Comparison of ENCODE assay signal across 9 cellular contexts in genomic region chr1:26838474-26839338, GRCh38. TPM values are rescaled to one million over a fixed set of nuclear protein-coding genes. Genes with fewer than 3 reads are reported as not detected.
DNase-seq lines count a peak whose midpoint lies in the region; ATAC-seq, FAIRE-seq and TF ChIP-seq lines count a peak whose summit lies in the region.
"Had no signal": no experiment of that assay in that cellular context is flagged by ENCODE, and none has a peak within 500 bp of the region (broad histone marks: within the 10 kb centered on the region; RNA-seq: fewer than 3 reads in every experiment).

No MANE protein-coding gene starts in this region.

- POLR2A ChIA-PET in GM10248 (lab: Yijun Ruan, JAX): interaction anchor here (0.5 to 1.2 kb wide), 5 partner anchors 9 to 522 kb away, joined by 3 to 10 read pairs (median 3); partner anchors contain the start of gene GPATCH3

- H3K36me3 ChIP-seq in MM.1S (replicated peaks; ENCODE audit: insufficient read depth, low read length): no peaks in the 10 kb centered on the region

- no peaks in the 10 kb centered on the region for H4K20me1 ChIP-seq in MM.1S (ENCODE audit: insufficient read depth, low read length)

- no peak for FAIRE-seq in D721Med (lab: Jason Lieb, UNC)

- peak; percentile 91 for ATAC-seq in GM21423 (IDR thresholded peaks at IDR 0.05; ENCODE audit: unreplicated experiment)
- peak; percentile 85 for ATAC-seq in stimulated activated naive CD8-positive, alpha-beta T cell treated with anti-CD3 and anti-CD28 coated beads, Interleukin-15, Interleukin-2, amounts not matched to agents 100 U/mL and 50 U/mL, for 24 hours

- H3F3A ChIP-seq in MM.1S (ENCODE audit: insufficient read depth, low read length): peaks cover 35% of the 10 kb centered on the region

- CTCF ChIA-PET in GM10248 (lab: Yijun Ruan, JAX): interaction anchor here (0.7 to 4.9 kb wide), 19 partner anchors 10 to 239 kb away, joined by 3 to 39 read pairs (median 6); partner anchors contain the start of genes SFN and ZDHHC18

- H3K4me1 ChIP-seq in MM.1S (ENCODE audit: low read length): peaks cover 40% of the 10 kb centered on the region
- H3K4me1 ChIP-seq: psoas muscle had no signal

- H3K9me2 ChIP-seq in MM.1S (replicated peaks; ENCODE audit: insufficient read depth, low read length): no peaks in the 10 kb centered on the region

- no peak overlapping the region for H3K4me3 ChIP-seq in MM.1S (ENCODE audit: low read length)
- H3K4me3 ChIP-seq: psoas muscle had no signal

- peak; percentile 87 for DNase-seq in GM10248 (ENCODE audit: extremely low spot score)
- peak; percentile 96 for DNase-seq in MM.1S
- peak; percentile 78 for DNase-seq in amniotic epithelial cell (ENCODE audit: low read depth)
- peak; percentile 44 for DNase-seq in stimulated activated naive CD8-positive, alpha-beta T cell treated with anti-CD3 and anti-CD28 coated beads, Interleukin-15, Interleukin-2, amounts not matched to agents 100 U/mL and 50 U/mL, for 24 hours
- DNase-seq in D721Med (ENCODE audit: insufficient read length, low spot score): no peak
- no peak for DNase-seq in SK-N-DZ (ENCODE audit: low spot score)
- no peak for DNase-seq in OCI-M1 (lab: John Stamatoyannopoulos, UW)

- no peaks in the 10 kb centered on the region for H3K9me3 ChIP-seq in MM.1S (replicated peaks; ENCODE audit: insufficient read depth, low read length)
- H3K9me3 ChIP-seq: psoas muscle had no signal

- H3K4me2 ChIP-seq in MM.1S (ENCODE audit: low read depth, low read length): peak overlapping the region; percentile 56

- peaks cover 68% of the 10 kb centered on the region for H3K79me2 ChIP-seq in MM.1S (ENCODE audit: low read length)

- no peaks in the 10 kb centered on the region for H3K27me3 ChIP-seq in MM.1S (replicated peaks; ENCODE audit: insufficient read depth, low read length)

- H3K27ac ChIP-seq in MM.1S (ENCODE audit: low read length): peak overlapping the region; percentile 96
- H3K27ac ChIP-seq: psoas muscle had no signal

- peak overlapping the region; percentile 56 for H3K9ac ChIP-seq in MM.1S (ENCODE audit: low read length)

- no peak for TF ChIP-seq CTCF in GM10248 (IDR thresholded peaks at IDR 0.05; ENCODE audit: control extremely low read depth, extremely low read depth, low read depth, missing control alignments)
- peak; percentile 38 for TF ChIP-seq CTCF in MM.1S (IDR thresholded peaks at IDR 0.05; ENCODE audit: low read length)
- no peak for TF ChIP-seq CTCF in D721Med (IDR thresholded peaks at IDR 0.05; ENCODE audit: insufficient read depth, missing control alignments)

- no peak overlapping the region for H2AFZ ChIP-seq in MM.1S (ENCODE audit: low read length)

RNA-seq across cellular contexts. Expression of gene ZDHHC18, which starts 12.2 kb away (rescaled TPM):
- polyA plus RNA-seq in SK-N-DZ (2014; cell fraction: cytosol; rRNA removed): 22.8 and 25.8 TPM in 2 replicates
- 18.4 and 19.8 TPM in 2 replicates for polyA plus RNA-seq in SK-N-DZ (2014; cell fraction: nucleus; rRNA removed)

RNA-seq across cellular contexts. Expression of gene SFN, which starts 24.2 kb away (rescaled TPM):
- 0.81 TPM in 1 of 2 replicates, not detected in the other for polyA plus RNA-seq in SK-N-DZ (2014; cell fraction: cytosol; rRNA removed)
- 0.12 TPM in 1 of 2 replicates, not detected in the other for polyA plus RNA-seq in SK-N-DZ (2014; cell fraction: nucleus; rRNA removed)

RNA-seq across cellular contexts. Expression of gene PIGV, which starts 51.0 kb away (rescaled TPM):
- polyA plus RNA-seq in SK-N-DZ (2014; cell fraction: cytosol; rRNA removed): 10.4 and 13.6 TPM in 2 replicates
- polyA plus RNA-seq in SK-N-DZ (2014; cell fraction: nucleus; rRNA removed): 5.5 and 6.5 TPM in 2 replicates

RNA-seq across cellular contexts. Expression of gene GPN2, which starts 51.4 kb away (rescaled TPM):
- 8.6 and 11.6 TPM in 2 replicates for polyA plus RNA-seq in SK-N-DZ (2014; cell fraction: cytosol; rRNA removed)
- 7.6 and 8.3 TPM in 2 replicates for polyA plus RNA-seq in SK-N-DZ (2014; cell fraction: nucleus; rRNA removed)

Comparison
In these comparisons a context has a peak if more than half of its experiments do, and no peak if none do; other contexts are left out.
1. DNase-seq: peak in GM10248 (single experiment), MM.1S (single experiment), amniotic epithelial cell (single experiment) and stimulated activated naive CD8-positive, alpha-beta T cell treated with anti-CD3 and anti-CD28 coated beads, Interleukin-15, Interleukin-2, amounts not matched to agents 100 U/mL and 50 U/mL, for 24 hours (single experiment); none in D721Med (single experiment), SK-N-DZ (single experiment) and OCI-M1 (single experiment).